In genomic region chr11:69089258-69089657, GRCh38 we compare ENCODE assay signal across 10 cellular contexts. TPM values are rescaled to one million over a fixed set of nuclear protein-coding genes. Genes with fewer than 3 reads are reported as not detected.
DNase-seq lines count a peak whose midpoint lies in the region; ATAC-seq and TF ChIP-seq lines count a peak whose summit lies in the region.
"Had no signal": no experiment of that assay in that cellular context is flagged by ENCODE, and none has a peak within 500 bp of the region (broad histone marks: within the 10 kb centered on the region; RNA-seq: fewer than 3 reads in every experiment).

No MANE protein-coding gene starts in this region.

- peaks cover 0 to 5% (median 0%) of the 10 kb centered on the region in 11 donors for H3K9me3 ChIP-seq in heart right ventricle
- H3K9me3 ChIP-seq in CD4-positive, alpha-beta T cell (ENCODE audit: control insufficient read depth, low read length), result no peaks in the 10 kb centered on the region

- H3K4me1 ChIP-seq in ACC112 (ENCODE audit: control insufficient read depth, insufficient read depth, low read length, unreplicated experiment) (peaks cover 15% of the 10 kb centered on the region), heart right ventricle (peaks cover 0 to 42% (median 17%) of the 10 kb centered on the region in 9 donors)

- peaks cover 15% of the 10 kb centered on the region for H3K36me3 Mint-ChIP-seq in activated T-helper 17 cell treated with anti-CD3 and anti-CD28 coated beads, Interleukin-2, amount 50 U/mL, for 72 hours (ENCODE audit: low read depth)
- peaks cover 19% of the 10 kb centered on the region for H3K36me3 Mint-ChIP-seq in CD4-positive, alpha-beta T cell (ENCODE audit: low read depth)

- CTCF ChIA-PET in CD4-positive, alpha-beta T cell (lab: Charles Lee), result no interaction called here

- H3K36me3 ChIP-seq in ACC112 (ENCODE audit: insufficient read depth, low read length), result no peaks in the 10 kb centered on the region; the same call in 1 of the 2 replicates
- peaks cover 0 to 82% (median 0%) of the 10 kb centered on the region in 9 donors for H3K36me3 ChIP-seq in heart right ventricle

- peak overlapping the region; percentile 56; the same call in 1 of the 2 replicates for H3K4me3 ChIP-seq in ACC112 (ENCODE audit: low read depth, low read length)
- no peak overlapping the region for H3K4me3 ChIP-seq in heart right ventricle

- H3K9me3 Mint-ChIP-seq in activated T-helper 17 cell treated with anti-CD3 and anti-CD28 coated beads, Interleukin-2, amount 50 U/mL, for 72 hours, result no peaks in the 10 kb centered on the region
- H3K9me3 Mint-ChIP-seq in CD4-positive, alpha-beta T cell, result no peaks in the 10 kb centered on the region
- H3K9me3 Mint-ChIP-seq: central memory CD8-positive, alpha-beta T cell had no signal

- ATAC-seq in activated T-helper 17 cell treated with anti-CD3 and anti-CD28 coated beads, Interleukin-2, amount 50 U/mL, for 72 hours (replicated peaks), result peak; percentile 55
- ATAC-seq in heart right ventricle (peak in 7 of 8 donors; percentile 33 to 66 (median 57)), HG03139 (IDR thresholded peaks at IDR 0.05; ENCODE audit: unreplicated experiment) (no peak)
- no peak for ATAC-seq in CD4-positive, alpha-beta T cell (ENCODE audit: poor library complexity)

- POLR2A ChIA-PET in CD4-positive, alpha-beta T cell (lab: Charles Lee), result no interaction called here

- no peak overlapping the region for H2AFZ ChIP-seq in ACC112 (ENCODE audit: low read length, unreplicated experiment)

- intact Hi-C loops in heart right ventricle (cut with DNase I), result loop anchor here in 6 of 10 donors (10.0 kb wide), 6 partner anchors 154 to 484 kb away; partner anchors contain the start of genes IGHMBP2 (in 2 of the 6) and MRPL21 (in 2 of the 6)
- intact Hi-C loops in CD4-positive, alpha-beta T cell (cut with DNase I, micrococcal nuclease), result loop anchor here (2.0 to 5.0 kb wide), 5 partner anchors 132 to 507 kb away; partner anchors contain the start of genes IGHMBP2 (in 1 of the 2) and MRPL21 (in 1 of the 2)

- H3K4me1 Mint-ChIP-seq in activated T-helper 17 cell treated with anti-CD3 and anti-CD28 coated beads, Interleukin-2, amount 50 U/mL, for 72 hours, result no peaks in the 10 kb centered on the region
- no peaks in the 10 kb centered on the region for H3K4me1 Mint-ChIP-seq in CD4-positive, alpha-beta T cell (ENCODE audit: low read depth)
- H3K4me1 Mint-ChIP-seq: central memory CD8-positive, alpha-beta T cell had no signal

- H3K27ac ChIP-seq in ACC112 (ENCODE audit: low read depth, low read length) (peak overlapping the region; percentile 42; the same call in 1 of the 2 replicates), heart right ventricle (peak overlapping the region in 6 of 10 donors; percentile 3 to 72 (median 49))
- no peak overlapping the region for H3K27ac ChIP-seq in CD4-positive, alpha-beta T cell (ENCODE audit: low read depth, low read length)
- H3K27ac ChIP-seq: C4-2B had no signal

- H3K27me3 ChIP-seq in ACC112 (ENCODE audit: insufficient read depth, low read length), result no peaks in the 10 kb centered on the region
- H3K27me3 ChIP-seq in heart right ventricle, result no peaks in the 10 kb centered on the region
- no peaks in the 10 kb centered on the region for H3K27me3 ChIP-seq in CD4-positive, alpha-beta T cell (ENCODE audit: control insufficient read depth, insufficient read depth, low read length)

- no peak overlapping the region for H3K4me3 Mint-ChIP-seq in activated T-helper 17 cell treated with anti-CD3 and anti-CD28 coated beads, Interleukin-2, amount 50 U/mL, for 72 hours
- no peak overlapping the region for H3K4me3 Mint-ChIP-seq in CD4-positive, alpha-beta T cell
- H3K4me3 Mint-ChIP-seq: central memory CD8-positive, alpha-beta T cell had no signal

- 40 to 60% methylated on average over 15 of the region's 15 CpGs for WGBS in heart right ventricle, 2 donors

- H3K27ac Mint-ChIP-seq in activated T-helper 17 cell treated with anti-CD3 and anti-CD28 coated beads, Interleukin-2, amount 50 U/mL, for 72 hours, result no peak overlapping the region
- no peak overlapping the region for H3K27ac Mint-ChIP-seq in CD4-positive, alpha-beta T cell

- TF ChIP-seq CTCF in heart right ventricle (IDR thresholded peaks at IDR 0.05), result no peak
- TF ChIP-seq CTCF in CD4-positive, alpha-beta T cell (IDR thresholded peaks at IDR 0.05), result no peak

- peak; percentile 76 for DNase-seq in HT1080 (ENCODE audit: low read depth)
- peak; percentile 53 to 54 for DNase-seq in heart right ventricle
- DNase-seq in stimulated activated CD4-positive, alpha-beta T cell treated with anti-CD3 and anti-CD28 coated beads, Interleukin-4, amount 100 ng/mL, for 4 hours, result no peak
- no peak for DNase-seq in NCI-H446 treated with DMSO at 0.1 percent for 48 hours (lab: John Stamatoyannopoulos, UW)
- no peak for DNase-seq in CD4-positive, alpha-beta T cell

- H3K79me2 ChIP-seq in ACC112 (ENCODE audit: control insufficient read depth, insufficient read depth, low read length, unreplicated experiment), result no peaks in the 10 kb centered on the region

- no peaks in the 10 kb centered on the region for H3K27me3 Mint-ChIP-seq in activated T-helper 17 cell treated with anti-CD3 and anti-CD28 coated beads, Interleukin-2, amount 50 U/mL, for 72 hours
- H3K27me3 Mint-ChIP-seq in CD4-positive, alpha-beta T cell, result no peaks in the 10 kb centered on the region
- H3K27me3 Mint-ChIP-seq: central memory CD8-positive, alpha-beta T cell had no signal

RNA-seq across cellular contexts. Expression of gene TPCN2, which starts 40.5 kb away (rescaled TPM):
- 3.2 and 7.2 TPM in 2 replicates for total RNA-seq in HT1080 (2014; rRNA removed; shearing (Covaris generic))
- polyA plus RNA-seq in HT1080 (2015; cell fraction: cytosol; rRNA removed), result 5.0 and 6.2 TPM in 2 replicates
- 22.9 and 26.3 TPM in 2 replicates for polyA plus RNA-seq in HT1080 (2015; cell fraction: nucleus; rRNA removed)
- total RNA-seq in activated T-helper 17 cell treated with anti-CD3 and anti-CD28 coated beads, Interleukin-2, amount 50 U/mL, for 72 hours, result 10 to 100 TPM; 12.8 to 15.9 TPM
- 10 to 100 TPM in 2 of 10 donors, 1 to 10 TPM in 8; 4.8 to 13.0 (median 7.8) TPM for total RNA-seq in heart right ventricle
- 10 to 100 TPM in 1 of 2 donors, 1 to 10 TPM in 1; 3.4 to 19.2 TPM for polyA plus RNA-seq in heart right ventricle
- total RNA-seq in CD4-positive, alpha-beta T cell, result 10 to 100 TPM; 10.2 to 11.5 TPM

Comparison
In these comparisons a context has a peak if more than half of its experiments do, and no peak if none do; other contexts are left out.
1. DNase-seq: peak in HT1080 (single experiment) and heart right ventricle (2 of 2); none in stimulated activated CD4-positive, alpha-beta T cell treated with anti-CD3 and anti-CD28 coated beads, Interleukin-4, amount 100 ng/mL, for 4 hours (0 of 2), NCI-H446 treated with DMSO at 0.1 percent for 48 hours (single experiment) and CD4-positive, alpha-beta T cell (0 of 10).
2. ATAC-seq: peak in activated T-helper 17 cell treated with anti-CD3 and anti-CD28 coated beads, Interleukin-2, amount 50 U/mL, for 72 hours (single experiment) and heart right ventricle (7 of 8); none in HG03139 (single experiment) and CD4-positive, alpha-beta T cell (single experiment).